Comparison of ENCODE assay signal across 17 cellular contexts in the genomic region with DNA sequence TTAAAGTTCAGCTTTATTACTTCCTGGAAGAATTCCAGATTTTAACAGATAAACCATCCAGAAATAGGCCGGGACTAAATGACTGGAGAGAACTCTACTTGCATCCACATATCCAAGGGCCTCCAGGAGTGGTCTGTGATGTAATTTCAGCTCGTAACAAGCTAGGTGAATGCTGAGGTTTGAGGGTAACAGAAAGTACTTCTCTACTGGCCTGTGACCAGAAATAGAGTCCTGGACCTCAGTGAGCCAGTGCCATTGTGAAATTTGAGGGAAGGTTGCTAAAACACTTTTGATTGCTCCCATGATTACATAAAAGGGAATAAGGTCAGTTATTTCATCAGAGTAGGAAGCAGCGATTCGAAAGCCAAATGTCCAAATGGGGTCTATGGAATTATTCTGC.
DNase-seq lines count a peak whose midpoint lies in the region; ATAC-seq and TF ChIP-seq lines count a peak whose summit lies in the region.
"Had no signal": no experiment of that assay in that cellular context is flagged by ENCODE, and none has a peak within 500 bp of the region (broad histone marks: within the 10 kb centered on the region; RNA-seq: fewer than 3 reads in every experiment).

No MANE protein-coding gene starts in this region.

- 57 to 69% (median 65%) methylated on average over 4 of the region's 4 CpGs for WGBS in heart left ventricle, 4 donors

- no peak overlapping the region for H3K4me3 ChIP-seq in heart left ventricle
- H3K4me3 ChIP-seq: heart right ventricle, mucosa of descending colon, thyroid gland had no signal

- H3K4me1 ChIP-seq in heart left ventricle, result peaks cover 0 to 41% (median 0%) of the 10 kb centered on the region in 12 donors
- H3K4me1 ChIP-seq: thyroid gland had no signal

- TF ChIP-seq CTCF in heart left ventricle (IDR thresholded peaks at IDR 0.05), result no peak

- no peaks in the 10 kb centered on the region for H3K27me3 Mint-ChIP-seq in stimulated activated naive CD8-positive, alpha-beta T cell treated with anti-CD3 and anti-CD28 coated beads, Interleukin-15, Interleukin-2, amounts not matched to agents 100 ng/mL and 50 ng/mL, for 24 hours
- H3K27me3 Mint-ChIP-seq: dendritic cell treated with granulocyte-macrophage colony-stimulating factor and Interleukin-4, amounts not matched to agents 40 ng/mL and 50 ng/mL, for 4 days had no signal

- H3K27ac ChIP-seq in heart left ventricle, result no peak overlapping the region
- H3K27ac ChIP-seq: C4-2B, KMS-11, thyroid gland had no signal

- H3K4me3 Mint-ChIP-seq in stimulated activated naive CD8-positive, alpha-beta T cell treated with anti-CD3 and anti-CD28 coated beads, Interleukin-15, Interleukin-2, amounts not matched to agents 100 ng/mL and 50 ng/mL, for 24 hours, result no peak overlapping the region
- H3K4me3 Mint-ChIP-seq: dendritic cell treated with granulocyte-macrophage colony-stimulating factor and Interleukin-4, amounts not matched to agents 40 ng/mL and 50 ng/mL, for 4 days had no signal

- H3K27me3 ChIP-seq in heart left ventricle, result no peaks in the 10 kb centered on the region
- H3K27me3 ChIP-seq: heart right ventricle, thyroid gland had no signal

- H3K27ac Mint-ChIP-seq in stimulated activated naive CD8-positive, alpha-beta T cell treated with anti-CD3 and anti-CD28 coated beads, Interleukin-15, Interleukin-2, amounts not matched to agents 100 ng/mL and 50 ng/mL, for 24 hours, result peak overlapping the region; percentile 71

- no peak for ATAC-seq in stimulated activated naive CD8-positive, alpha-beta T cell treated with anti-CD3 and anti-CD28 coated beads, Interleukin-15, Interleukin-2, amounts not matched to agents 100 U/mL and 50 U/mL, for 24 hours
- ATAC-seq in GM21723 (IDR thresholded peaks at IDR 0.05; ENCODE audit: unreplicated experiment) (no peak), heart left ventricle (no peak)
- ATAC-seq: mucosa of descending colon had no signal

- H3K36me3 ChIP-seq in heart left ventricle, result peaks cover 0 to 36% (median 0%) of the 10 kb centered on the region in 9 donors
- H3K36me3 ChIP-seq: thyroid gland had no signal

- H3K36me3 Mint-ChIP-seq in stimulated activated naive CD8-positive, alpha-beta T cell treated with anti-CD3 and anti-CD28 coated beads, Interleukin-15, Interleukin-2, amounts not matched to agents 100 ng/mL and 50 ng/mL, for 24 hours (ENCODE audit: low read depth), result peaks cover 81% of the 10 kb centered on the region

- no peak for DNase-seq in stimulated activated naive CD8-positive, alpha-beta T cell treated with anti-CD3 and anti-CD28 coated beads, Interleukin-15, Interleukin-2, amounts not matched to agents 100 U/mL and 50 U/mL, for 24 hours
- peak; percentile 52 for DNase-seq in SIG-M5 (lab: John Stamatoyannopoulos, UW)
- DNase-seq in glomerular visceral epithelial cell (ENCODE audit: extremely low spot score), result peak; percentile 79
- no peak for DNase-seq in superior temporal gyrus (ENCODE audit: extremely low spot score)
- no peak for DNase-seq in heart left ventricle
- DNase-seq in NCI-H146 (lab: John Stamatoyannopoulos, UW), result no peak
- DNase-seq: activated effector memory CD4-positive, alpha-beta T cell treated with anti-CD3 and anti-CD28 coated beads, Interleukin-2, amount 50 U/mL, for 16 hours; heart right ventricle; mucosa of descending colon; NCI-H345; SHP77 treated with DMSO at 0.1 percent for 48 hours; thyroid gland had no signal

- no peaks in the 10 kb centered on the region for H3K9me3 ChIP-seq in heart left ventricle
- H3K9me3 ChIP-seq: heart right ventricle, mucosa of descending colon, thyroid gland had no signal

- peaks cover 70% of the 10 kb centered on the region for H3K4me1 Mint-ChIP-seq in stimulated activated naive CD8-positive, alpha-beta T cell treated with anti-CD3 and anti-CD28 coated beads, Interleukin-15, Interleukin-2, amounts not matched to agents 100 ng/mL and 50 ng/mL, for 24 hours (ENCODE audit: low read depth)

- intact Hi-C loops in heart left ventricle (cut with DNase I), result no loop called here

- TF ChIP-seq POLR2A in heart left ventricle (IDR thresholded peaks at IDR 0.05), result no peak

- H3K9me3 Mint-ChIP-seq in stimulated activated naive CD8-positive, alpha-beta T cell treated with anti-CD3 and anti-CD28 coated beads, Interleukin-15, Interleukin-2, amounts not matched to agents 100 ng/mL and 50 ng/mL, for 24 hours, result no peaks in the 10 kb centered on the region
- H3K9me3 Mint-ChIP-seq: dendritic cell treated with granulocyte-macrophage colony-stimulating factor and Interleukin-4, amounts not matched to agents 40 ng/mL and 50 ng/mL, for 4 days had no signal

Comparison
In these comparisons a context has a peak if more than half of its experiments do, and no peak if none do; other contexts are left out.
1. DNase-seq: peak in SIG-M5 (single experiment) and glomerular visceral epithelial cell (single experiment); none in stimulated activated naive CD8-positive, alpha-beta T cell treated with anti-CD3 and anti-CD28 coated beads, Interleukin-15, Interleukin-2, amounts not matched to agents 100 U/mL and 50 U/mL, for 24 hours (single experiment), superior temporal gyrus (single experiment), heart left ventricle (0 of 5) and NCI-H146 (single experiment).